15 cellular contexts compared by ENCODE assay signal in the genomic region with DNA sequence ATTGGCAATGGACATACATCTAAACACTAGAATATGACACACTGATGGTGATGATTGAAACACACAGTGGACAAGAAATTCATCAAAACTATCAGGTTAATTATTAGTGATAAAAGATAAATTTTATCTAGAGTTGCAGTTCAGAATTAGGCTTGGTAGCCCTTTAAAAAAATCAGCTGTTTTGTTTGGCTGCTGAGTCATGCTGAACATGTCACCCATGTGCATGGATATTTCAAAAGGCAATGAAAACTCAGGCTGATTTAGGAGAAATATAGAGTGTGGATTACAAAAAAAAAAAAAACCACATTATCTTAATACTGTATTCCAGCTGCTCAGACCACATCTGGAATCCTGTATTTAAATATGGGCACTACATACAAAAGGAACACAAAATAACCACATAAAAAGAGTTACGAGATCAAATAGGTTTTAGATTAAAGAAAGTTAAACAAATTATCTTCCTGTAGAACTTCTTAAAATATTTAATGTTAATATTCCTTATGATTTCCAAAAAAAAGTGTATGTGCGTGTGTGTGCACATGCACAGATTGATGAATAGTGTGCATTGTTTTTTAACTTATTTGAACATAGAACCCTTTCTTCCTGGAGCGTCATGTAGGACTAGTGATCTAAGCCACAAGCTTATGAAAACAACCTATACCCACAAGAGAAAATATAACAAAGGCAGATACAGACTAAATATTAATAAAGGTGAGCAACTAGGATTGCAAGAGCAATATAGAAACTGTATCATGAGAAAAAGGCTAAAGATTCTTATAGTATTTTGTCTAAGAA.
DNase-seq lines count a peak whose midpoint lies in the region; ATAC-seq, FAIRE-seq and TF ChIP-seq lines count a peak whose summit lies in the region.
"Had no signal": no experiment of that assay in that cellular context is flagged by ENCODE, and none has a peak within 500 bp of the region (broad histone marks: within the 10 kb centered on the region; RNA-seq: fewer than 3 reads in every experiment).

No MANE protein-coding gene starts in this region.

- H3K9me1 ChIP-seq in IMR-90 (ENCODE audit: insufficient read depth, low read length) = no peaks in the 10 kb centered on the region

- peak overlapping the region; percentile 36; the same call in 1 of the 2 replicates for H3K27ac ChIP-seq in IMR-90 (ENCODE audit: insufficient read depth, low read length)
- peak overlapping the region; percentile 28 for H3K27ac ChIP-seq in mesenchymal stem cell (ENCODE audit: low read length, poor library complexity, severe bottlenecking)
- H3K27ac ChIP-seq in naive thymus-derived CD4-positive, alpha-beta T cell (ENCODE audit: low read depth, low read length) = no peak overlapping the region
- H3K27ac ChIP-seq in psoas muscle = no peak overlapping the region

- WGBS in IMR-90 (ENCODE audit: extremely low coverage in 2 of 2, insufficient read length in 1 of 2), 2 experiments = no CpG with 5 or more reads among the region's 3 CpGs
- WGBS in mesenchymal stem cell = 100% methylated on average over 1 of the region's 3 CpGs
- WGBS in psoas muscle, 3 donors = 94 to 98% (median 96%) methylated on average over 3 of the region's 3 CpGs

- no peaks in the 10 kb centered on the region for H3K27me3 Mint-ChIP-seq in naive thymus-derived CD4-positive, alpha-beta T cell
- H3K27me3 Mint-ChIP-seq: progenitor cell of endocrine pancreas had no signal

- H3K27me3 ChIP-seq in IMR-90 (ENCODE audit: control insufficient read depth, insufficient read depth, low read length) (no peaks in the 10 kb centered on the region), mesenchymal stem cell (ENCODE audit: control insufficient read depth in 1 of 2, insufficient read depth in 1 of 2, low read length in 2 of 2) (no peaks in the 10 kb centered on the region), psoas muscle (ENCODE audit: insufficient read depth in 3 of 3, low read length in 2 of 3) (no peaks in the 10 kb centered on the region)
- H3K27me3 ChIP-seq in naive thymus-derived CD4-positive, alpha-beta T cell (ENCODE audit: control insufficient read depth in 2 of 2, insufficient read depth in 2 of 2, low read length in 2 of 2) = no peaks in the 10 kb centered on the region

- intact Hi-C loops in IMR-90 (cut with micrococcal nuclease) = loop anchor here (5.0 kb wide), 1 partner anchor 991 kb away; no protein-coding TSS in a partner anchor
- intact Hi-C loops in naive thymus-derived CD4-positive, alpha-beta T cell (cut with micrococcal nuclease) = no loop called here
- intact Hi-C loops in psoas muscle (cut with DNase I) = no loop called here

- H3K4me3 Mint-ChIP-seq in naive thymus-derived CD4-positive, alpha-beta T cell = no peak overlapping the region

- peaks cover 0 to 11% (median 7%) of the 10 kb centered on the region in 7 donors for H3K4me1 Mint-ChIP-seq in naive thymus-derived CD4-positive, alpha-beta T cell

- H3K79me1 ChIP-seq in IMR-90 (ENCODE audit: low read depth in 1 of 2, low read length in 2 of 2) (peaks cover 21 to 23% of the 10 kb centered on the region in 2 experiments), mesenchymal stem cell (replicated peaks; ENCODE audit: low read length, poor library complexity, severe bottlenecking) (peaks cover 17% of the 10 kb centered on the region)

- H4K8ac ChIP-seq in IMR-90 (ENCODE audit: low read depth in 2 of 2, low read length in 2 of 2) (peak overlapping the region in 1 of 2 experiments; percentile 31; a peak in 1 of 4 replicates), mesenchymal stem cell (ENCODE audit: low read length) (no peak overlapping the region)

- no peak overlapping the region for H2BK12ac ChIP-seq in mesenchymal stem cell (ENCODE audit: low read length in 2 of 2)

- no peaks in the 10 kb centered on the region for H3K9me3 ChIP-seq in IMR-90 (ENCODE audit: control insufficient read depth, insufficient read depth, low read length)
- no peaks in the 10 kb centered on the region for H3K9me3 ChIP-seq in mesenchymal stem cell (ENCODE audit: control insufficient read depth, low read length)
- H3K9me3 ChIP-seq in naive thymus-derived CD4-positive, alpha-beta T cell (ENCODE audit: control insufficient read depth in 2 of 3, low read length in 3 of 3) = no peaks in the 10 kb centered on the region
- no peaks in the 10 kb centered on the region for H3K9me3 ChIP-seq in psoas muscle

- no peak for TF ChIP-seq CTCF in IMR-90 (conservative IDR thresholded peaks at IDR 0.05; ENCODE audit: low read depth, low read length)
- TF ChIP-seq CTCF in choroid plexus epithelial cell (conservative IDR thresholded peaks at IDR 0.05; ENCODE audit: low read depth, low read length) = no peak
- TF ChIP-seq CTCF in psoas muscle (IDR thresholded peaks at IDR 0.05) = no peak

- H3K9ac ChIP-seq in IMR-90 (ENCODE audit: low read depth, low read length) (no peak overlapping the region), mesenchymal stem cell (ENCODE audit: low read length) (peak overlapping the region; percentile 25)

- H4K91ac ChIP-seq in IMR-90 (ENCODE audit: insufficient read depth, low read depth, low read length) (peak overlapping the region; percentile 71; the same call in 1 of the 2 replicates), mesenchymal stem cell (ENCODE audit: low read length) (no peak overlapping the region)

- H2BK120ac ChIP-seq in IMR-90 (ENCODE audit: low read depth, low read length) (peak overlapping the region; percentile 70), mesenchymal stem cell (ENCODE audit: low read depth, low read length) (no peak overlapping the region)

- H3K36me3 ChIP-seq in IMR-90 (ENCODE audit: control insufficient read depth, insufficient read depth, low read length) = peaks cover 12% of the 10 kb centered on the region
- peaks cover 6 to 61% of the 10 kb centered on the region in 2 experiments for H3K36me3 ChIP-seq in mesenchymal stem cell (ENCODE audit: control insufficient read depth in 1 of 2, insufficient read depth in 2 of 2, low read depth in 1 of 2, low read length in 2 of 2)
- H3K36me3 ChIP-seq in naive thymus-derived CD4-positive, alpha-beta T cell (ENCODE audit: control insufficient read depth in 2 of 3, insufficient read depth in 3 of 3, low read length in 3 of 3) = peaks cover 0 to 31% (median 0%) of the 10 kb centered on the region in 3 experiments
- H3K36me3 ChIP-seq in psoas muscle (ENCODE audit: insufficient read depth in 1 of 2, low read depth in 1 of 2) = no peaks in the 10 kb centered on the region

- no peak overlapping the region for H3K4me2 ChIP-seq in IMR-90 (ENCODE audit: low read depth, low read length)
- no peak overlapping the region for H3K4me2 ChIP-seq in mesenchymal stem cell (ENCODE audit: low read length, poor library complexity, severe bottlenecking)

- no TSS peak for BruUV-seq in IMR-90 (replicated peaks; lab: Mats Ljungman, UMichigan)

- CTCF ChIA-PET in IMR-90 (lab: Yijun Ruan, JAX) = no interaction called here
- CTCF ChIA-PET in naive thymus-derived CD4-positive, alpha-beta T cell (lab: Charles Lee) = no interaction called here

- H3K4me1 ChIP-seq in IMR-90 (ENCODE audit: control insufficient read depth, insufficient read depth, low read length) (peaks cover 2% of the 10 kb centered on the region; the same call in 1 of the 2 replicates), mesenchymal stem cell (ENCODE audit: control insufficient read depth, insufficient read depth, low read depth, low read length) (peaks cover 3% of the 10 kb centered on the region), psoas muscle (no peaks in the 10 kb centered on the region)
- no peaks in the 10 kb centered on the region for H3K4me1 ChIP-seq in naive thymus-derived CD4-positive, alpha-beta T cell (ENCODE audit: control insufficient read depth in 2 of 2, insufficient read depth in 2 of 2, low read length in 2 of 2)

- H3K56ac ChIP-seq in IMR-90 (ENCODE audit: extremely low read depth, insufficient read depth, low read length) = no peak overlapping the region

- in situ Hi-C loops in IMR-90 (cut with MboI; ENCODE audit: low sequenced_read_pairs) = no loop called here

- DNase-seq in AG08395 (ENCODE audit: low spot score) (peak; percentile 70), IMR-90 (peak; percentile 67), choroid plexus epithelial cell (ENCODE audit: low read depth) (peak; percentile 70), mesenchymal stem cell (peak; percentile 34), GM19239 (ENCODE audit: insufficient read length, low spot score) (no peak), psoas muscle (no peak)
- no peak for DNase-seq in naive thymus-derived CD4-positive, alpha-beta T cell
- DNase-seq: activated gamma-delta T cell; C1 segment of cervical spinal cord; central memory CD4-positive, alpha-beta T cell; NCI-H1417 treated with DMSO at 0.1 percent for 48 hours; NCI-H510A treated with DMSO at 0.1 percent for 48 hours; RPMI8226 had no signal

- H2BK20ac ChIP-seq in IMR-90 (ENCODE audit: low read depth, low read length) = peak overlapping the region; percentile 61; the same call in 1 of the 2 replicates

- H3K18ac ChIP-seq in IMR-90 (ENCODE audit: low read depth, low read length) = peak overlapping the region; percentile 80
- H3K18ac ChIP-seq in mesenchymal stem cell (ENCODE audit: low read depth in 1 of 2, low read length in 2 of 2) = no peak overlapping the region

- no peak overlapping the region for H2AK9ac ChIP-seq in IMR-90 (replicated peaks; ENCODE audit: low read depth, low read length, poor library complexity)

- no peak for TF ChIP-seq POLR2A in IMR-90 (IDR thresholded peaks at IDR 0.05; ENCODE audit: low read depth, low read length)

- peak; percentile 60 for ATAC-seq in IMR-90 (ENCODE audit: low read depth)
- no peak for ATAC-seq in GM19023 (IDR thresholded peaks at IDR 0.05; ENCODE audit: unreplicated experiment)
- ATAC-seq in naive thymus-derived CD4-positive, alpha-beta T cell = no peak
- no peak for ATAC-seq in psoas muscle

- no peak for TF ChIP-seq RAD21 in IMR-90 (IDR thresholded peaks at IDR 0.05; ENCODE audit: low read length)

- dilution Hi-C loops in IMR-90 (cut with HindIII; ENCODE audit: low sequenced_read_pairs, unreplicated experiment) = no loop called here

- H3K23ac ChIP-seq in IMR-90 (ENCODE audit: low read depth, low read length) (no peak overlapping the region), mesenchymal stem cell (ENCODE audit: low read length in 2 of 2) (no peak overlapping the region)

- H3K14ac ChIP-seq in IMR-90 (replicated peaks; ENCODE audit: low read depth, low read length) (no peak overlapping the region; the same call in 1 of the 2 replicates), mesenchymal stem cell (ENCODE audit: low read length in 2 of 2) (no peak overlapping the region)

- H3K36me3 Mint-ChIP-seq in naive thymus-derived CD4-positive, alpha-beta T cell = peaks cover 0 to 58% (median 48%) of the 10 kb centered on the region in 5 donors

- no peak overlapping the region for H3K27ac Mint-ChIP-seq in naive thymus-derived CD4-positive, alpha-beta T cell
- H3K27ac Mint-ChIP-seq: progenitor cell of endocrine pancreas had no signal

- POLR2A ChIA-PET in IMR-90 (lab: Charles Lee; ENCODE audit: unreplicated experiment) = no interaction called here
- POLR2A ChIA-PET in naive thymus-derived CD4-positive, alpha-beta T cell (lab: Charles Lee) = no interaction called here

- no peak overlapping the region for H2AFZ ChIP-seq in IMR-90 (replicated peaks; ENCODE audit: low read length, poor library complexity)
- H2AFZ ChIP-seq in mesenchymal stem cell (ENCODE audit: low read depth, low read length) = no peak overlapping the region

- no peak overlapping the region for H2AK5ac ChIP-seq in IMR-90 (ENCODE audit: low read depth, low read length)
- H2AK5ac ChIP-seq in mesenchymal stem cell (ENCODE audit: low read length, severe bottlenecking) = no peak overlapping the region

- no peak for FAIRE-seq in GM19239 (lab: Jason Lieb, UNC)

- H2BK5ac ChIP-seq in IMR-90 (ENCODE audit: low read depth, low read length, poor library complexity, severe bottlenecking) (peak overlapping the region; percentile 89), mesenchymal stem cell (ENCODE audit: low read depth, low read length, poor library complexity, severe bottlenecking) (no peak overlapping the region)

- no peaks in the 10 kb centered on the region for H4K20me1 ChIP-seq in IMR-90 (ENCODE audit: insufficient read depth, low read length)

- H3K4ac ChIP-seq in IMR-90 (ENCODE audit: low read depth, low read length) (peak overlapping the region; percentile 5; the same call in 1 of the 2 replicates), mesenchymal stem cell (ENCODE audit: low read depth in 1 of 2, low read length in 2 of 2) (no peak overlapping the region)

- H3K9me3 Mint-ChIP-seq in naive thymus-derived CD4-positive, alpha-beta T cell = no peaks in the 10 kb centered on the region

- H3K4me3 ChIP-seq in IMR-90 (ENCODE audit: insufficient read depth, low read depth, low read length) (no peak overlapping the region), choroid plexus epithelial cell (ENCODE audit: low read depth, low read length) (no peak overlapping the region), mesenchymal stem cell (ENCODE audit: insufficient read depth in 1 of 2, low read depth in 1 of 2, low read length in 2 of 2) (no peak overlapping the region), psoas muscle (no peak overlapping the region)
- H3K4me3 ChIP-seq in naive thymus-derived CD4-positive, alpha-beta T cell (ENCODE audit: low read length) = no peak overlapping the region

- H2BK15ac ChIP-seq in IMR-90 (ENCODE audit: low read depth, low read length) (peak overlapping the region; percentile 57; the same call in 1 of the 3 replicates), mesenchymal stem cell (ENCODE audit: low read depth, poor library complexity, severe bottlenecking) (no peak overlapping the region)

- H4K5ac ChIP-seq in IMR-90 (ENCODE audit: low read depth, low read length) = peak overlapping the region; percentile 59

Comparison
In these comparisons a context has a peak if more than half of its experiments do, and no peak if none do; other contexts are left out.
1. DNase-seq: peak in AG08395 (single experiment), IMR-90 (single experiment), choroid plexus epithelial cell (single experiment) and mesenchymal stem cell (single experiment); none in GM19239 (single experiment), naive thymus-derived CD4-positive, alpha-beta T cell (0 of 9) and psoas muscle (0 of 2).
2. H3K27ac ChIP-seq: peak in IMR-90 (single experiment) and mesenchymal stem cell (single experiment); none in naive thymus-derived CD4-positive, alpha-beta T cell (single experiment) and psoas muscle (single experiment).